In genomic region chr3:35946857-35947514, GRCh38 we compare ENCODE assay signal across 13 cellular contexts.
A peak's percentile ranks its signal among the peaks of the same experiment; 100 is the strongest.
DNase-seq lines count a peak whose midpoint lies in the region; ATAC-seq and TF ChIP-seq lines count a peak whose summit lies in the region.
"Had no signal": no experiment of that assay in that cellular context is flagged by ENCODE, and none has a peak within 500 bp of the region (broad histone marks: within the 10 kb centered on the region; RNA-seq: fewer than 3 reads in every experiment).

No MANE protein-coding gene starts in this region.

- no peaks in the 10 kb centered on the region for H3K36me3 ChIP-seq in PC-9 (ENCODE audit: low read depth)
- H3K36me3 ChIP-seq: vagina had no signal

- POLR2A ChIA-PET in PC-9 (lab: Charles Lee; ENCODE audit: unreplicated experiment) = no interaction called here

- no peaks in the 10 kb centered on the region for H3K9me3 ChIP-seq in PC-9 (ENCODE audit: insufficient read depth, low read depth)
- H3K9me3 ChIP-seq: vagina had no signal

- no peak overlapping the region for H3K4me2 ChIP-seq in PC-9

- peaks cover 14% of the 10 kb centered on the region for H3K27me3 Mint-ChIP-seq in mesothelial cell of epicardium (ENCODE audit: low read depth)
- no peaks in the 10 kb centered on the region for H3K27me3 Mint-ChIP-seq in activated naive CD4-positive, alpha-beta T cell treated with anti-CD3 and anti-CD28 coated beads for 36 hours (ENCODE audit: low read depth)
- H3K27me3 Mint-ChIP-seq: activated B cell treated with CpG ODN at 0.5 μM for 24 hours; activated naive CD8-positive, alpha-beta T cell had no signal

- H3K27ac ChIP-seq in PC-9 = no peak overlapping the region
- H3K27ac ChIP-seq: vagina had no signal

- H3K27ac Mint-ChIP-seq in mesothelial cell of epicardium = peak overlapping the region; percentile 68
- H3K27ac Mint-ChIP-seq in activated naive CD4-positive, alpha-beta T cell treated with anti-CD3 and anti-CD28 coated beads for 36 hours = no peak overlapping the region
- H3K27ac Mint-ChIP-seq: activated B cell treated with CpG ODN at 0.5 μM for 24 hours; activated naive CD8-positive, alpha-beta T cell had no signal

- DNase-seq in DMS79 treated with DMSO at 0.1 percent for 48 hours (lab: John Stamatoyannopoulos, UW) (peak; percentile 46), NCI-H1105 (lab: John Stamatoyannopoulos, UW) (peak; percentile 69), PC-9 (no peak), mesothelial cell of epicardium (ENCODE audit: low spot score in 2 of 2, unreplicated experiment in 2 of 2) (no peak), NCI-H2227 treated with DMSO at 0.1 percent for 48 hours (lab: John Stamatoyannopoulos, UW) (no peak)
- DNase-seq in activated naive CD4-positive, alpha-beta T cell treated with anti-CD3 and anti-CD28 coated beads for 36 hours = no peak
- DNase-seq: activated B cell treated with CpG ODN at 0.5 μM for 24 hours; activated CD8-positive, alpha-beta memory T cell treated with anti-CD3 and anti-CD28 coated beads, Interleukin-2, amount 50 U/mL, for 4 hours; stimulated activated CD4-positive, alpha-beta T cell treated with anti-CD3 and anti-CD28 coated beads, Interleukin-4, amount 100 ng/mL, for 24 hours had no signal

- peak; percentile 21; the same call in 1 of the 2 replicates for TF ChIP-seq CTCF in PC-9 (conservative IDR thresholded peaks at IDR 0.05)
- no peak for TF ChIP-seq CTCF in mesothelial cell of epicardium (IDR thresholded peaks at IDR 0.05; ENCODE audit: unreplicated experiment)

- H3K4me1 ChIP-seq in PC-9 (replicated peaks; ENCODE audit: insufficient read depth) = no peaks in the 10 kb centered on the region
- H3K4me1 ChIP-seq: vagina had no signal

- H3K9me2 ChIP-seq in PC-9 (ENCODE audit: insufficient read depth) = no peaks in the 10 kb centered on the region

- no TSS peak for BruUV-seq in PC-9 (replicated peaks; lab: Mats Ljungman, UMichigan)

- H3K4me3 ChIP-seq in PC-9 = no peak overlapping the region
- H3K4me3 ChIP-seq: vagina had no signal

- no peaks in the 10 kb centered on the region for H3F3A ChIP-seq in PC-9 (ENCODE audit: insufficient read depth, low read depth)

- no peak overlapping the region for H3K4me3 Mint-ChIP-seq in mesothelial cell of epicardium
- H3K4me3 Mint-ChIP-seq in activated naive CD4-positive, alpha-beta T cell treated with anti-CD3 and anti-CD28 coated beads for 36 hours = no peak overlapping the region
- H3K4me3 Mint-ChIP-seq: activated B cell treated with CpG ODN at 0.5 μM for 24 hours; activated naive CD8-positive, alpha-beta T cell had no signal

- no peaks in the 10 kb centered on the region for H3K79me2 ChIP-seq in PC-9 (ENCODE audit: low read depth)

- peaks cover 16% of the 10 kb centered on the region for H3K9me3 Mint-ChIP-seq in mesothelial cell of epicardium
- peaks cover 1% of the 10 kb centered on the region for H3K9me3 Mint-ChIP-seq in activated naive CD4-positive, alpha-beta T cell treated with anti-CD3 and anti-CD28 coated beads for 36 hours
- H3K9me3 Mint-ChIP-seq: activated B cell treated with CpG ODN at 0.5 μM for 24 hours had no signal

- CTCF ChIA-PET in PC-9 (lab: Charles Lee) = no interaction called here
- CTCF ChIA-PET in activated naive CD4-positive, alpha-beta T cell treated with anti-CD3 and anti-CD28 coated beads for 36 hours (lab: Charles Lee) = no interaction called here

- peaks cover 19% of the 10 kb centered on the region for H3K4me1 Mint-ChIP-seq in mesothelial cell of epicardium
- H3K4me1 Mint-ChIP-seq in activated naive CD4-positive, alpha-beta T cell treated with anti-CD3 and anti-CD28 coated beads for 36 hours (ENCODE audit: low read depth) = no peaks in the 10 kb centered on the region
- H3K4me1 Mint-ChIP-seq: activated B cell treated with CpG ODN at 0.5 μM for 24 hours had no signal

- H3K27me3 ChIP-seq in PC-9 (ENCODE audit: insufficient read depth, low read depth) = no peaks in the 10 kb centered on the region
- H3K27me3 ChIP-seq: vagina had no signal

- ATAC-seq in GM21619 (IDR thresholded peaks at IDR 0.05; ENCODE audit: unreplicated experiment) = no peak
- ATAC-seq: sciatic nerve had no signal

- no peaks in the 10 kb centered on the region for H4K20me1 ChIP-seq in PC-9 (ENCODE audit: insufficient read depth)

- H3K36me3 Mint-ChIP-seq in mesothelial cell of epicardium = no peaks in the 10 kb centered on the region
- no peaks in the 10 kb centered on the region for H3K36me3 Mint-ChIP-seq in activated naive CD4-positive, alpha-beta T cell treated with anti-CD3 and anti-CD28 coated beads for 36 hours (ENCODE audit: low read depth)
- H3K36me3 Mint-ChIP-seq: activated naive CD8-positive, alpha-beta T cell had no signal

- H2AFZ ChIP-seq in PC-9 = no peak overlapping the region

- intact Hi-C loops in PC-9 (cut with micrococcal nuclease; ENCODE audit: unreplicated experiment) = no loop called here
- intact Hi-C loops in activated naive CD4-positive, alpha-beta T cell treated with anti-CD3 and anti-CD28 coated beads for 36 hours (cut with micrococcal nuclease) = no loop called here

Comparison
In these comparisons a context has a peak if more than half of its experiments do, and no peak if none do; other contexts are left out.
1. DNase-seq: peak in DMS79 treated with DMSO at 0.1 percent for 48 hours (single experiment) and NCI-H1105 (single experiment); none in PC-9 (0 of 2), mesothelial cell of epicardium (0 of 2), activated naive CD4-positive, alpha-beta T cell treated with anti-CD3 and anti-CD28 coated beads for 36 hours (single experiment) and NCI-H2227 treated with DMSO at 0.1 percent for 48 hours (single experiment).